In genomic region chr4:37686373-37687174, GRCh38 we compare ENCODE assay signal across 8 cellular contexts. TPM values are rescaled to one million over a fixed set of nuclear protein-coding genes. Genes with fewer than 3 reads are reported as not detected.
DNase-seq lines count a peak whose midpoint lies in the region; ATAC-seq and TF ChIP-seq lines count a peak whose summit lies in the region.

RELL1 (minus strand) TSS chr4:37686376; CDS start chr4:37686287, 89 bp downstream.

- in situ Hi-C loops in GM13976 (cut with MboI; ENCODE audit: low sequenced_read_pairs, unreplicated experiment): no loop called here

- peaks cover 21% of the 10 kb centered on the region for H3K36me3 Mint-ChIP-seq in type B pancreatic cell

- H3K9me3 Mint-ChIP-seq in type B pancreatic cell: peaks cover 4% of the 10 kb centered on the region

- peaks cover 36% of the 10 kb centered on the region for H3K4me1 Mint-ChIP-seq in type B pancreatic cell (ENCODE audit: unreplicated experiment)

- H3K27me3 Mint-ChIP-seq in type B pancreatic cell: no peaks in the 10 kb centered on the region

- DNase-seq in GM13976 (ENCODE audit: low spot score) (peak; percentile 98), NCI-H1694 treated with DMSO at 0.1 percent for 48 hours (lab: John Stamatoyannopoulos, UW) (peak; percentile 94), T-helper 2 cell (peak; percentile 96 to 99 (median 97)), amygdala (lab: John Stamatoyannopoulos, UW) (peak; percentile 93 to 100 (median 100)), heart right ventricle (peak; percentile 99 to 100), posterior cingulate gyrus (peak; percentile 99 to 100 (median 99)), type B pancreatic cell (ENCODE audit: extremely low spot score, unreplicated experiment) (peak; percentile 100)

- H3K9me3 ChIP-seq in heart right ventricle: no peaks in the 10 kb centered on the region

- H3K4me3 Mint-ChIP-seq in type B pancreatic cell: peak within 1 kb of the TSS; percentile 93

- H3K27ac ChIP-seq in heart right ventricle: peak within 1 kb of the TSS; percentile 78 to 99 (median 98)

- no peaks in the 10 kb centered on the region for H3K36me3 ChIP-seq in heart right ventricle

- ATAC-seq in HG02938 (IDR thresholded peaks at IDR 0.05; ENCODE audit: unreplicated experiment) (peak; percentile 80), heart right ventricle (peak; percentile 95 to 99 (median 97))

- intact Hi-C loops in heart right ventricle (cut with DNase I) (loop anchor here in 8 of 10 donors (1.0 to 10.0 kb wide), 11 partner anchors 38 to 348 kb away; no protein-coding TSS in a partner anchor), posterior cingulate gyrus (cut with DNase I) (loop anchor here (5.0 to 10.0 kb wide), 3 partner anchors 82 to 981 kb away; no protein-coding TSS in a partner anchor)

- peak within 1 kb of the TSS; percentile 92 for H3K27ac Mint-ChIP-seq in type B pancreatic cell

- H3K4me1 ChIP-seq in heart right ventricle: peaks cover 0 to 46% (median 27%) of the 10 kb centered on the region in 9 donors

- no peak for TF ChIP-seq CTCF in GM13976 (IDR thresholded peaks at IDR 0.05; ENCODE audit: borderline replicate concordance, control extremely low read depth, extremely low read depth, insufficient read depth, missing control alignments)
- TF ChIP-seq CTCF in heart right ventricle (IDR thresholded peaks at IDR 0.05): no peak
- no peak for TF ChIP-seq CTCF in type B pancreatic cell (conservative IDR thresholded peaks at IDR 0.05)

- 0 to 1% methylated on average over 56 to 58 of the region's 58 CpGs for WGBS in heart right ventricle, 2 donors

- H3K4me3 ChIP-seq in heart right ventricle: peak within 1 kb of the TSS; percentile 64 to 99 (median 93)

- no peaks in the 10 kb centered on the region for H3K27me3 ChIP-seq in heart right ventricle

RNA-seq across cellular contexts. Expression of gene RELL1, which starts in this region (rescaled TPM):
- total RNA-seq in heart right ventricle: 10 to 100 TPM; 18.1 to 39.9 (median 27.6) TPM
- polyA plus RNA-seq in heart right ventricle: 1 to 10 TPM; 2.3 to 2.4 TPM
- total RNA-seq in type B pancreatic cell (ENCODE audit: low replicate concordance): 31.6 and 45.8 TPM in 2 replicates

Comparison
In these comparisons a context has a peak if more than half of its experiments do, and no peak if none do; other contexts are left out.
1. Peak in every context shown above with its lines: DNase-seq, ATAC-seq, H3K4me3 ChIP-seq and H3K27ac ChIP-seq.